Comparison of ENCODE assay signal across 11 cellular contexts in genomic region chr12:2163172-2163927, GRCh38.
DNase-seq lines count a peak whose midpoint lies in the region; ATAC-seq and TF ChIP-seq lines count a peak whose summit lies in the region.
"Had no signal": no experiment of that assay in that cellular context is flagged by ENCODE, and none has a peak within 500 bp of the region (broad histone marks: within the 10 kb centered on the region; RNA-seq: fewer than 3 reads in every experiment).

No MANE protein-coding gene starts in this region.

- peaks cover 0 to 42% of the 10 kb centered on the region in 2 donors for H3K4me1 ChIP-seq in right atrium auricular region

- TF ChIP-seq CTCF in astrocyte of the spinal cord (IDR thresholded peaks at IDR 0.05; ENCODE audit: low read depth, low read length) (no peak), right atrium auricular region (IDR thresholded peaks at IDR 0.05) (no peak)

- in situ Hi-C loops in astrocyte of the spinal cord (cut with HindIII; ENCODE audit: low sequenced_read_pairs), result no loop called here

- H3K4me3 ChIP-seq in astrocyte of the spinal cord (ENCODE audit: low read depth, low read length), result no peak overlapping the region
- no peak overlapping the region for H3K4me3 ChIP-seq in right atrium auricular region
- H3K4me3 ChIP-seq: GM23338 had no signal

- peaks cover 12% of the 10 kb centered on the region for H3K36me3 ChIP-seq in right atrium auricular region

- intact Hi-C loops in sciatic nerve (cut with DNase I), result no loop called here

- H3K27ac ChIP-seq in right atrium auricular region, result peak overlapping the region; percentile 76

- no peaks in the 10 kb centered on the region for H3K27me3 ChIP-seq in right atrium auricular region

- ATAC-seq in sciatic nerve (peak; percentile 98), SK-N-SH treated with all-trans-retinoic acid at 6 μM for 48 hours (no peak)
- ATAC-seq: GM23338, T-cell had no signal

- H3K9me3 ChIP-seq in right atrium auricular region, result peaks cover 0 to 15% of the 10 kb centered on the region in 2 donors

- DNase-seq in C1 segment of cervical spinal cord (lab: John Stamatoyannopoulos, UW) (peak in 9 of 14 donors; percentile 13 to 73 (median 41)), astrocyte of the spinal cord (ENCODE audit: low read depth, low spot score) (peak; percentile 95), right atrium auricular region (ENCODE audit: low spot score) (peak; percentile 97), sciatic nerve (ENCODE audit: low spot score) (peak; percentile 91), foreskin melanocyte (no peak), NCI-H748 (lab: John Stamatoyannopoulos, UW; ENCODE audit: unreplicated experiment) (no peak)
- DNase-seq in central memory CD4-positive, alpha-beta T cell, result no peak
- DNase-seq: CD4-positive, alpha-beta memory T cell; T-cell had no signal

TF ChIP-seq in SK-N-SH treated with all-trans-retinoic acid at 6 μM for 48 hours, 23 proteins besides CTCF, POLR2A, EP300 and RAD21:
- no peak for TF ChIP-seq OSR1 (CRISPR knock-in tag; IDR thresholded peaks at IDR 0.05)
- no peak for TF ChIP-seq ISL1 (CRISPR knock-in tag; IDR thresholded peaks at IDR 0.05)
- TF ChIP-seq, protein P1, sequence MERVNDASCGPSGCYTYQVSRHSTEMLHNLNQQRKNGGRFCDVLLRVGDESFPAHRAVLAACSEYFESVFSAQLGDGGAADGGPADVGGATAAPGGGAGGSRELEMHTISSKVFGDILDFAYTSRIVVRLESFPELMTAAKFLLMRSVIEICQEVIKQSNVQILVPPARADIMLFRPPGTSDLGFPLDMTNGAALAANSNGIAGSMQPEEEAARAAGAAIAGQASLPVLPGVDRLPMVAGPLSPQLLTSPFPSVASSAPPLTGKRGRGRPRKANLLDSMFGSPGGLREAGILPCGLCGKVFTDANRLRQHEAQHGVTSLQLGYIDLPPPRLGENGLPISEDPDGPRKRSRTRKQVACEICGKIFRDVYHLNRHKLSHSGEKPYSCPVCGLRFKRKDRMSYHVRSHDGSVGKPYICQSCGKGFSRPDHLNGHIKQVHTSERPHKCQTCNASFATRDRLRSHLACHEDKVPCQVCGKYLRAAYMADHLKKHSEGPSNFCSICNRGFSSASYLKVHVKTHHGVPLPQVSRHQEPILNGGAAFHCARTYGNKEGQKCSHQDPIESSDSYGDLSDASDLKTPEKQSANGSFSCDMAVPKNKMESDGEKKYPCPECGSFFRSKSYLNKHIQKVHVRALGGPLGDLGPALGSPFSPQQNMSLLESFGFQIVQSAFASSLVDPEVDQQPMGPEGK (CRISPR knock-in tag; IDR thresholded peaks at IDR 0.05; ENCODE audit: borderline replicate concordance), result no peak
- no peak for TF ChIP-seq CREB5 (CRISPR knock-in tag; IDR thresholded peaks at IDR 0.05; ENCODE audit: low read depth)
- no peak for TF ChIP-seq ZNF565 (CRISPR knock-in tag; conservative IDR thresholded peaks at IDR 0.05; ENCODE audit: low read depth)
- no peak for TF ChIP-seq GLIS3 (CRISPR knock-in tag; IDR thresholded peaks at IDR 0.05)
- TF ChIP-seq ZNF70 (CRISPR knock-in tag; IDR thresholded peaks at IDR 0.05), result no peak
- no peak for TF ChIP-seq PPARA (CRISPR knock-in tag; IDR thresholded peaks at IDR 0.05; ENCODE audit: borderline replicate concordance)
- TF ChIP-seq TSHZ2 (CRISPR knock-in tag; IDR thresholded peaks at IDR 0.05), result no peak
- TF ChIP-seq BACH2 (CRISPR knock-in tag; IDR thresholded peaks at IDR 0.05; ENCODE audit: borderline replicate concordance), result no peak

Comparison
In these comparisons a context has a peak if more than half of its experiments do, and no peak if none do; other contexts are left out.
1. DNase-seq: peak in C1 segment of cervical spinal cord (9 of 14), astrocyte of the spinal cord (single experiment), right atrium auricular region (single experiment) and sciatic nerve (single experiment); none in foreskin melanocyte (single experiment), NCI-H748 (single experiment) and central memory CD4-positive, alpha-beta T cell (single experiment).